15 cellular contexts compared by ENCODE assay signal in the genomic region with DNA sequence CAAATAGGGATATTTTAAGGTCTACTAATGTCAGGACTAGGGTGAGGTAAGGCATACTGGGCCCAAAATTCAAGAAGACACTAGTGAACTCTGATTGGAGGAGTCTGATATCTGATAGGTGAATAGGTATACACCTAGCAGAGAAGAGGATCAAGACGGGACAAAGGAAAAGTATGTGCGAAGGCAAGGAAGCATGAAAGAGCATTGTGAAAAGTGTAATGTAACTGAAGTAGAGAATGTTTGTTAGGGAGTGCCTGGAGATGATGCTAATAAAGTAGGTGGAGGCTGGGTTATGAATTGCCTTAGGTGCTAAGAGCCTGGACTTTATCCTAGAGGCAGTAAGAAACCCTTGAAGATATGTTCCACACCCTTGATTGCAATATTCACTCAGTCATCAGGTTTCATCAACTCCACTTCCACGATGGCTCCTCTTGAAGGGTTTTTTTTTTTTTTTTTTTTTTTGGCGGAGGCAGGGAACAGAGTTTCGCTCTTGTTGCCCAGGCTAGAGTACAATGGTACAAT. TPM values are rescaled to one million over a fixed set of nuclear protein-coding genes. Genes with fewer than 3 reads are reported as not detected.
DNase-seq lines count a peak whose midpoint lies in the region; ATAC-seq and TF ChIP-seq lines count a peak whose summit lies in the region.
"Had no signal": no experiment of that assay in that cellular context is flagged by ENCODE, and none has a peak within 500 bp of the region (broad histone marks: within the 10 kb centered on the region; RNA-seq: fewer than 3 reads in every experiment).

No MANE protein-coding gene starts in this region.

- no peaks in the 10 kb centered on the region for H3K9me3 ChIP-seq in colonic mucosa
- H3K9me3 ChIP-seq in PC-3 (ENCODE audit: low read length): no peaks in the 10 kb centered on the region
- H3K9me3 ChIP-seq: BE2C, HAP-1 had no signal

- no peaks in the 10 kb centered on the region for H3K36me3 ChIP-seq in colonic mucosa
- H3K36me3 ChIP-seq in PC-3 (ENCODE audit: low read depth, low read length): no peaks in the 10 kb centered on the region
- H3K36me3 ChIP-seq: BE2C, HAP-1 had no signal

- DNase-seq in LoVo (ENCODE audit: low spot score) (peak; percentile 52), colonic mucosa (no peak), left colon (no peak), PC-3 (no peak), hepatic stellate cell (ENCODE audit: low spot score) (no peak), RPMI8226 (no peak)
- DNase-seq: BE2C; CD4-positive, alpha-beta memory T cell; DMS79; HFFc6 had no signal

- no peak overlapping the region for H3K4me2 ChIP-seq in PC-3 (ENCODE audit: low read length)

- ATAC-seq in left colon (peak; percentile 90), PC-3 (no peak), HG02678 (IDR thresholded peaks at IDR 0.05; ENCODE audit: unreplicated experiment) (no peak)
- ATAC-seq: GM12878, HepG2 had no signal

- intact Hi-C loops in colonic mucosa (cut with DNase I) (no loop called here), left colon (cut with DNase I, micrococcal nuclease) (no loop called here), PC-3 (cut with micrococcal nuclease) (no loop called here)

- H3K9me2 ChIP-seq in PC-3 (replicated peaks; ENCODE audit: low read length): no peaks in the 10 kb centered on the region

- CTCF ChIA-PET in PC-3 (lab: Charles Lee): no interaction called here

- H2AFZ ChIP-seq in PC-3 (ENCODE audit: low read length): no peak overlapping the region

- H3K27ac ChIP-seq in colonic mucosa (peak overlapping the region; percentile 42), PC-3 (ENCODE audit: low read length) (no peak overlapping the region)
- H3K27ac ChIP-seq: C4-2B had no signal

- H3K27me3 ChIP-seq in colonic mucosa (no peaks in the 10 kb centered on the region), PC-3 (ENCODE audit: low read length) (no peaks in the 10 kb centered on the region)
- H3K27me3 ChIP-seq: BE2C had no signal

- H3K9ac ChIP-seq in colonic mucosa (ENCODE audit: low read depth in 2 of 2, low read length in 2 of 2): no peak overlapping the region
- H3K9ac ChIP-seq in PC-3 (ENCODE audit: low read length): no peak overlapping the region

- H3K4me3 ChIP-seq in colonic mucosa: no peak overlapping the region
- H3K4me3 ChIP-seq in PC-3 (ENCODE audit: low read length): no peak overlapping the region
- H3K4me3 ChIP-seq: GM12878, HAP-1 had no signal

- H4K20me1 ChIP-seq in PC-3 (ENCODE audit: low read length): no peaks in the 10 kb centered on the region

- no peak for TF ChIP-seq CTCF in colonic mucosa (IDR thresholded peaks at IDR 0.05)
- TF ChIP-seq CTCF in PC-3 (conservative IDR thresholded peaks at IDR 0.05; ENCODE audit: low read depth, low read length): no peak

- BruUV-seq in PC-3 (replicated peaks; lab: Mats Ljungman, UMichigan): no TSS peak

- POLR2A ChIA-PET in PC-3 (lab: Charles Lee; ENCODE audit: unreplicated experiment): no interaction called here

- H3K4me1 ChIP-seq in colonic mucosa (no peaks in the 10 kb centered on the region), PC-3 (ENCODE audit: insufficient read depth, low read length) (peaks cover 9% of the 10 kb centered on the region)
- H3K4me1 ChIP-seq: BE2C had no signal

- no peaks in the 10 kb centered on the region for H3K79me2 ChIP-seq in PC-3 (ENCODE audit: low read length)

- no peaks in the 10 kb centered on the region for H3F3A ChIP-seq in PC-3 (ENCODE audit: low read length, unreplicated experiment)

RNA-seq across cellular contexts. Expression of gene XIAP, which starts 49.9 kb away (rescaled TPM):
- total RNA-seq in colonic mucosa (10 to 100 TPM; 54.9 to 73.2 TPM), left colon (10 to 100 TPM; 81.0 to 89.0 TPM), PC-3 (2014; rRNA removed) (29.2 and 35.8 TPM in 2 replicates)
